8 cellular contexts compared by ENCODE assay signal in genomic region chrX:49101629-49101984, GRCh38. TPM values are rescaled to one million over a fixed set of nuclear protein-coding genes. Genes with fewer than 3 reads are reported as not detected.
A peak's percentile ranks its signal among the peaks of the same experiment; 100 is the strongest.
DNase-seq lines count a peak whose midpoint lies in the region; ATAC-seq, FAIRE-seq and TF ChIP-seq lines count a peak whose summit lies in the region.

No MANE protein-coding gene starts in this region.

- no peaks in the 10 kb centered on the region for H4K20me1 ChIP-seq in osteoblast (ENCODE audit: insufficient read depth, low read length)

- H3K4me2 ChIP-seq in osteoblast (ENCODE audit: insufficient read depth, low read length): peak overlapping the region; percentile 86

- peaks cover 0 to 7% of the 10 kb centered on the region in 2 donors for H3K4me1 Mint-ChIP-seq in effector memory CD8-positive, alpha-beta T cell (ENCODE audit: low read depth in 2 of 2)

- H3K27ac Mint-ChIP-seq in effector memory CD8-positive, alpha-beta T cell: peak overlapping the region; percentile 84 to 87

- H3K4me3 Mint-ChIP-seq in effector memory CD8-positive, alpha-beta T cell: peak overlapping the region; percentile 77 to 80

- in situ Hi-C loops in G401 (cut with HindIII; ENCODE audit: low sequenced_read_pairs): no loop called here

- H3K27me3 Mint-ChIP-seq in effector memory CD8-positive, alpha-beta T cell: no peaks in the 10 kb centered on the region

- no peaks in the 10 kb centered on the region for H3K9me3 ChIP-seq in osteoblast (ENCODE audit: low read depth, low read length)

- H2AFZ ChIP-seq in osteoblast (ENCODE audit: low read length): no peak overlapping the region

- no peaks in the 10 kb centered on the region for H3K79me2 ChIP-seq in osteoblast (ENCODE audit: insufficient read depth, low read length)

- no peaks in the 10 kb centered on the region for H3K9me3 Mint-ChIP-seq in effector memory CD8-positive, alpha-beta T cell

- ATAC-seq in GM19395 (IDR thresholded peaks at IDR 0.05; ENCODE audit: unreplicated experiment): peak; percentile 22
- no peak for ATAC-seq in effector memory CD8-positive, alpha-beta T cell (replicated peaks)

- H3K4me1 ChIP-seq in osteoblast (ENCODE audit: insufficient read depth, low read length): no peaks in the 10 kb centered on the region

- no peaks in the 10 kb centered on the region for H3K36me3 ChIP-seq in osteoblast (ENCODE audit: insufficient read depth, low read length)

- DNase-seq in LNCaP clone FGC (ENCODE audit: low read depth) (no peak), osteoblast (ENCODE audit: insufficient read length, low spot score, missing footprints) (peak; percentile 55), globus pallidus (ENCODE audit: low spot score) (no peak), GM19239 (ENCODE audit: insufficient read length, low spot score) (no peak), middle frontal gyrus (ENCODE audit: extremely low spot score, low spot score) (no peak), G401 (ENCODE audit: low spot score) (no peak)
- DNase-seq in effector memory CD8-positive, alpha-beta T cell: no peak

- no peak for FAIRE-seq in GM19239 (lab: Jason Lieb, UNC)

- peaks cover 29% of the 10 kb centered on the region for H3K36me3 Mint-ChIP-seq in effector memory CD8-positive, alpha-beta T cell (ENCODE audit: insufficient read depth)

- H3K27me3 ChIP-seq in osteoblast (ENCODE audit: insufficient read depth, low read length): no peaks in the 10 kb centered on the region

- peak overlapping the region; percentile 65 for H3K4me3 ChIP-seq in LNCaP clone FGC (ENCODE audit: low read depth, low read length)
- H3K4me3 ChIP-seq in osteoblast (ENCODE audit: insufficient read depth, low read length): peak overlapping the region; percentile 82

- H3K27ac ChIP-seq in osteoblast (ENCODE audit: low read depth, low read length): no peak overlapping the region

- TF ChIP-seq CTCF in LNCaP clone FGC (IDR thresholded peaks at IDR 0.05; ENCODE audit: control insufficient read depth, extremely low read depth, insufficient read depth) (no peak), osteoblast (IDR thresholded peaks at IDR 0.05; ENCODE audit: extremely low read depth, low read depth, low read length) (no peak)

RNA-seq across cellular contexts. Expression of gene WDR45, which starts 21.9 kb away (rescaled TPM):
- 86.5 and 97.5 TPM in 2 replicates for total RNA-seq in osteoblast
- total RNA-seq in G401 (2014; rRNA removed; shearing (Covaris generic)): 18.6 and 36.0 TPM in 2 replicates

RNA-seq across cellular contexts. Expression of gene GPKOW, which starts 21.9 kb away (rescaled TPM):
- total RNA-seq in osteoblast: 12.4 and 14.1 TPM in 2 replicates
- total RNA-seq in G401 (2014; rRNA removed; shearing (Covaris generic)): 27.2 and 28.2 TPM in 2 replicates

RNA-seq across cellular contexts. Expression of gene PRAF2, which starts 27.8 kb away (rescaled TPM):
- 12.3 and 15.6 TPM in 2 replicates for total RNA-seq in osteoblast
- total RNA-seq in G401 (2014; rRNA removed; shearing (Covaris generic)): 4.6 and 10.8 TPM in 2 replicates

RNA-seq across cellular contexts. Expression of gene CCDC120, which starts 42.8 kb away (rescaled TPM):
- total RNA-seq in osteoblast: 1.1 and 1.2 TPM in 2 replicates
- total RNA-seq in G401 (2014; rRNA removed; shearing (Covaris generic)): 0.12 and 0.98 TPM in 2 replicates

RNA-seq across cellular contexts. Expression of gene TFE3, which starts 58.5 kb away (rescaled TPM):
- 36.2 and 46.7 TPM in 2 replicates for total RNA-seq in osteoblast
- 27.3 and 50.0 TPM in 2 replicates for total RNA-seq in G401 (2014; rRNA removed; shearing (Covaris generic))
